31 cellular contexts compared by ENCODE assay signal in genomic region chr5:31471040-31471439, GRCh38.
"Had no signal": no experiment of that assay in that cellular context is flagged by ENCODE, and none has a peak within 500 bp of the region (broad histone marks: within the 10 kb centered on the region; RNA-seq: fewer than 3 reads in every experiment).

No MANE protein-coding gene starts in this region.

- H3K4me2 ChIP-seq: smooth muscle cell had no signal

- H3K4me1 ChIP-seq: breast epithelium, pancreas, prostate gland, vagina had no signal

- H3K27me3 ChIP-seq: breast epithelium, pancreas, thyroid gland, upper lobe of left lung, vagina had no signal

- FAIRE-seq: keratinocyte had no signal

- H3K4me3 ChIP-seq: breast epithelium, pancreas, prostate gland, smooth muscle cell, thyroid gland, upper lobe of left lung, vagina had no signal

- H3K27ac ChIP-seq: breast epithelium, pancreas, prostate gland, upper lobe of left lung, vagina had no signal

- H3K9me3 ChIP-seq: breast epithelium, pancreas, prostate gland, thyroid gland, upper lobe of left lung, vagina had no signal

- ATAC-seq: left colon; naive thymus-derived CD4-positive, alpha-beta T cell; sciatic nerve; stimulated activated memory B cell treated with anti-CD40 and anti-IgM and Interleukin-4, amounts not matched to agents 10 μg/mL and 1 μg/mL and 100 μg/mL, for 72 hours; stimulated activated naive CD8-positive, alpha-beta T cell treated with anti-CD3 and anti-CD28 coated beads, Interleukin-15, amount 100 ng/mL, for 72 hours; WTC11 had no signal

- DNase-seq: activated CD4-positive, alpha-beta memory T cell treated with anti-CD3 and anti-CD28 coated beads, Interleukin-2, amount 10 ng/mL, durations not matched to agents 7 days and 5 days; activated CD4-positive, alpha-beta T cell treated with anti-CD3 and anti-CD28 coated beads for 1 hour; activated CD4-positive, alpha-beta T cell treated with anti-CD3 and anti-CD28 coated beads, Interleukin-2, amount 10 ng/mL, durations not matched to agents 7 days and 5 days; activated CD8-positive, alpha-beta memory T cell treated with anti-CD3 and anti-CD28 coated beads, Interleukin-2, amount 50 U/mL, for 48 hours; activated gamma-delta T cell treated with Interleukin-2 at 50 U/mL for 16 hours; activated naive CD4-positive, alpha-beta T cell treated with anti-CD3 and anti-CD28 coated beads, Interleukin-2, amount 50 U/mL, for 16 hours; activated T-cell treated with anti-CD3 and anti-CD28 coated beads, Interleukin-2, amount 50 U/mL, for 24 hours; central memory CD4-positive, alpha-beta T cell; effector CD8-positive, alpha-beta T cell; head of caudate nucleus; hippocampal formation; mammary epithelial cell; naive thymus-derived CD4-positive, alpha-beta T cell; pancreas; retina; stimulated activated CD4-positive, alpha-beta T cell treated with anti-CD3 and anti-CD28 coated beads, Interleukin-1b, Interleukin-23, amount 100 ng/mL, for 48 hours; stimulated activated CD4-positive, alpha-beta T cell treated with anti-CD3 and anti-CD28 coated beads, Interleukin-4, amount 100 ng/mL, for 4 hours; stimulated activated CD8-positive, alpha-beta memory T cell treated with anti-CD3 and anti-CD28 coated beads, Interleukin-4, amount 100 ng/mL, for 48 hours; stimulated activated naive CD8-positive, alpha-beta T cell treated with anti-CD3 and anti-CD28 coated beads, Interleukin-15, amount 100 ng/mL, for 72 hours; T-helper 2 cell had no signal

- H3K36me3 ChIP-seq: prostate gland, thyroid gland had no signal
